ENCODE assay signal across 8 cellular contexts in genomic region chr6:43170452-43171283, GRCh38. TPM values are rescaled to one million over a fixed set of nuclear protein-coding genes. Genes with fewer than 3 reads are reported as not detected.
A peak's percentile ranks its signal among the peaks of the same experiment; 100 is the strongest.
DNase-seq lines count a peak whose midpoint lies in the region; ATAC-seq and TF ChIP-seq lines count a peak whose summit lies in the region.

Gene SRF (plus strand): TSS chr6:43171269. CDS start chr6:43171657, 388 bp downstream.

- CTCF ChIA-PET in HEK293 (lab: Yijun Ruan, JAX) = interaction anchor here (0.7 to 2.6 kb wide), 7 partner anchors 22 to 322 kb away, joined by 3 to 11 read pairs (median 4); partner anchors contain the start of genes CNPY3 and DNPH1
- CTCF ChIA-PET in activated naive CD4-positive, alpha-beta T cell treated with anti-CD3 and anti-CD28 coated beads, Interleukin-2, amount 10 ng/mL, durations not matched to agents 7 days and 5 days (lab: Charles Lee) = interaction anchor here (0.6 to 1.1 kb wide), 4 partner anchors 27 to 169 kb away, joined by 3 to 4 read pairs (median 3); partner anchors contain the start of gene DNPH1

- WGBS in gastroesophageal sphincter (ENCODE audit: low coverage in 1 of 2), 2 donors = 0 to 1% methylated on average over 14 to 16 of the region's 43 CpGs

- no peaks in the 10 kb centered on the region for H3K9me3 Mint-ChIP-seq in activated naive CD4-positive, alpha-beta T cell treated with anti-CD3 and anti-CD28 coated beads, Interleukin-2, amount 10 ng/mL, durations not matched to agents 7 days and 5 days

- TF ChIP-seq CTCF in HEK293 (tag by site-specific recombination; IDR thresholded peaks at IDR 0.05) = peak; percentile 26; the same call in 1 of the 2 replicates
- TF ChIP-seq CTCF in gastroesophageal sphincter (IDR thresholded peaks at IDR 0.05) = no peak
- TF ChIP-seq CTCF in neutrophil (IDR thresholded peaks at IDR 0.05) = no peak

- H3K27ac ChIP-seq in HEK293 (ENCODE audit: extremely low read depth, low read depth, low read length) (peak within 1 kb of the TSS; percentile 98), gastroesophageal sphincter (peak within 1 kb of the TSS; percentile 92 to 100 (median 100)), neutrophil (peak within 1 kb of the TSS; percentile 95)

- peak in 1 of 2 donors; percentile 13 for TF ChIP-seq POLR2A in gastroesophageal sphincter (IDR thresholded peaks at IDR 0.05)

- H3K36me3 ChIP-seq in HEK293 (ENCODE audit: control insufficient read depth in 2 of 2, insufficient read depth in 1 of 2, low read length in 2 of 2) = peaks cover 6 to 15% of the 10 kb centered on the region in 2 experiments; a peak in 1 of 3 replicates
- peaks cover 0 to 4% of the 10 kb centered on the region in 2 donors for H3K36me3 ChIP-seq in gastroesophageal sphincter
- peaks cover 9% of the 10 kb centered on the region for H3K36me3 ChIP-seq in neutrophil

- no peak for TF ChIP-seq EP300 in gastroesophageal sphincter (IDR thresholded peaks at IDR 0.05)

- peak within 1 kb of the TSS; percentile 82 for H3K4me3 ChIP-seq in HEK293 (ENCODE audit: low read depth, low read length)
- H3K4me3 ChIP-seq in gastroesophageal sphincter = peak within 1 kb of the TSS; percentile 62 to 99
- H3K4me3 ChIP-seq in neutrophil (ENCODE audit: low read depth in 1 of 2, low read length in 1 of 2) = peak within 1 kb of the TSS; percentile 89 to 91

- H3K4me1 Mint-ChIP-seq in activated naive CD4-positive, alpha-beta T cell treated with anti-CD3 and anti-CD28 coated beads, Interleukin-2, amount 10 ng/mL, durations not matched to agents 7 days and 5 days = peaks cover 43% of the 10 kb centered on the region

- no peaks in the 10 kb centered on the region for H3K9me3 ChIP-seq in HEK293 (ENCODE audit: control insufficient read depth, insufficient read depth, low read depth, low read length)
- H3K9me3 ChIP-seq in gastroesophageal sphincter = no peaks in the 10 kb centered on the region
- no peaks in the 10 kb centered on the region for H3K9me3 ChIP-seq in neutrophil

- peak within 1 kb of the TSS; percentile 89 for H3K27ac Mint-ChIP-seq in activated naive CD4-positive, alpha-beta T cell treated with anti-CD3 and anti-CD28 coated beads, Interleukin-2, amount 10 ng/mL, durations not matched to agents 7 days and 5 days

- POLR2A ChIA-PET in HEK293 (lab: Yijun Ruan, JAX) = interaction anchor here (0.6 to 1.8 kb wide), 10 partner anchors 8 to 280 kb away, joined by 3 to 9 read pairs (median 3); partner anchors contain the start of genes CNPY3, DNPH1, KLC4 and MRPL2

- H3K27me3 Mint-ChIP-seq in activated naive CD4-positive, alpha-beta T cell treated with anti-CD3 and anti-CD28 coated beads, Interleukin-2, amount 10 ng/mL, durations not matched to agents 7 days and 5 days = peaks cover 23% of the 10 kb centered on the region

- DNase-seq in GDM1 (lab: John Stamatoyannopoulos, UW) (peak; percentile 99), MV-4-11 (lab: John Stamatoyannopoulos, UW) (peak; percentile 99), SK-MEL-5 (ENCODE audit: low read depth, low spot score) (peak; percentile 98), superior temporal gyrus (ENCODE audit: extremely low spot score) (peak; percentile 100)
- peak; percentile 100 for DNase-seq in activated naive CD4-positive, alpha-beta T cell treated with anti-CD3 and anti-CD28 coated beads, Interleukin-2, amount 10 ng/mL, durations not matched to agents 7 days and 5 days

- H3K4me1 ChIP-seq in HEK293 (ENCODE audit: control insufficient read depth, insufficient read depth, low read length) = peaks cover 15% of the 10 kb centered on the region
- H3K4me1 ChIP-seq in gastroesophageal sphincter = peaks cover 0 to 36% (median 25%) of the 10 kb centered on the region in 3 donors
- peaks cover 41 to 43% of the 10 kb centered on the region in 2 experiments for H3K4me1 ChIP-seq in neutrophil (ENCODE audit: control insufficient read depth in 1 of 2, insufficient read depth in 1 of 2, low read depth in 1 of 2, low read length in 1 of 2)

- H3K36me3 Mint-ChIP-seq in activated naive CD4-positive, alpha-beta T cell treated with anti-CD3 and anti-CD28 coated beads, Interleukin-2, amount 10 ng/mL, durations not matched to agents 7 days and 5 days = peaks cover 24% of the 10 kb centered on the region

- H3K27me3 ChIP-seq in gastroesophageal sphincter = no peaks in the 10 kb centered on the region
- no peaks in the 10 kb centered on the region for H3K27me3 ChIP-seq in neutrophil

- H3K4me3 Mint-ChIP-seq in activated naive CD4-positive, alpha-beta T cell treated with anti-CD3 and anti-CD28 coated beads, Interleukin-2, amount 10 ng/mL, durations not matched to agents 7 days and 5 days = peak within 1 kb of the TSS; percentile 92

- in situ Hi-C loops in SK-MEL-5 (cut with HindIII; ENCODE audit: low pct_unique_long_range_greater_than_20kb, low sequenced_read_pairs) = no loop called here

- peak; percentile 84 for ATAC-seq in gastroesophageal sphincter

TF ChIP-seq in HEK293, 187 proteins besides CTCF, POLR2A, EP300 and RAD21 (continues in another document):
- TF ChIP-seq HOXC10 (CRISPR knock-in tag; IDR thresholded peaks at IDR 0.05) (no peak), BCL11B (tag by site-specific recombination; IDR thresholded peaks at IDR 0.05; ENCODE audit: low read depth) (0 out of 2 replicates have a peak, but pooled peaks have one; percentile 59), ZNF10 (tag by site-specific recombination; IDR thresholded peaks at IDR 0.05) (no peak), ZNF221 (tag by site-specific recombination; IDR thresholded peaks at IDR 0.05; ENCODE audit: borderline replicate concordance) (no peak), ZNF830 (tag by site-specific recombination; IDR thresholded peaks at IDR 0.05; ENCODE audit: low read depth) (no peak), ZNF202 (tag by site-specific recombination; IDR thresholded peaks at IDR 0.05; ENCODE audit: borderline replicate concordance) (no peak), MEIS1 (CRISPR knock-in tag; IDR thresholded peaks at IDR 0.05; ENCODE audit: borderline replicate concordance) (no peak), ZNF335 (tag by site-specific recombination; conservative IDR thresholded peaks at IDR 0.05) (peak; percentile 83), SALL2 (tag by site-specific recombination; IDR thresholded peaks at IDR 0.05; ENCODE audit: borderline replicate concordance) (no peak), ZNF350 (tag by site-specific recombination; IDR thresholded peaks at IDR 0.05) (no peak), ZNF140 (tag by site-specific recombination; IDR thresholded peaks at IDR 0.05) (no peak), GLI2 (tag by site-specific recombination; IDR thresholded peaks at IDR 0.05; ENCODE audit: borderline replicate concordance, low read depth) (no peak), ZNF174 (tag by site-specific recombination; IDR thresholded peaks at IDR 0.05) (no peak)
- TF ChIP-seq, protein P1, sequence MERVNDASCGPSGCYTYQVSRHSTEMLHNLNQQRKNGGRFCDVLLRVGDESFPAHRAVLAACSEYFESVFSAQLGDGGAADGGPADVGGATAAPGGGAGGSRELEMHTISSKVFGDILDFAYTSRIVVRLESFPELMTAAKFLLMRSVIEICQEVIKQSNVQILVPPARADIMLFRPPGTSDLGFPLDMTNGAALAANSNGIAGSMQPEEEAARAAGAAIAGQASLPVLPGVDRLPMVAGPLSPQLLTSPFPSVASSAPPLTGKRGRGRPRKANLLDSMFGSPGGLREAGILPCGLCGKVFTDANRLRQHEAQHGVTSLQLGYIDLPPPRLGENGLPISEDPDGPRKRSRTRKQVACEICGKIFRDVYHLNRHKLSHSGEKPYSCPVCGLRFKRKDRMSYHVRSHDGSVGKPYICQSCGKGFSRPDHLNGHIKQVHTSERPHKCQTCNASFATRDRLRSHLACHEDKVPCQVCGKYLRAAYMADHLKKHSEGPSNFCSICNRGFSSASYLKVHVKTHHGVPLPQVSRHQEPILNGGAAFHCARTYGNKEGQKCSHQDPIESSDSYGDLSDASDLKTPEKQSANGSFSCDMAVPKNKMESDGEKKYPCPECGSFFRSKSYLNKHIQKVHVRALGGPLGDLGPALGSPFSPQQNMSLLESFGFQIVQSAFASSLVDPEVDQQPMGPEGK (tag by site-specific recombination; IDR thresholded peaks at IDR 0.05) = peak; percentile 62

RNA-seq across cellular contexts. Expression of gene SRF, which starts in this region (rescaled TPM):
- total RNA-seq in SK-MEL-5 (2014; rRNA removed; shearing (Covaris generic)) = 16.4 and 17.6 TPM in 2 replicates
- 36.9 and 48.1 TPM in 2 replicates for polyA plus RNA-seq in SK-MEL-5 (2015; cell fraction: cytosol; rRNA removed)
- 17.0 and 31.4 TPM in 2 replicates for polyA plus RNA-seq in SK-MEL-5 (2015; cell fraction: nucleus; rRNA removed)
- total RNA-seq in gastroesophageal sphincter = 100 to 1,000 TPM in 3 of 4 donors, 10 to 100 TPM in 1; 92.6 to 192 (median 117) TPM

Comparison
In these comparisons a context has a peak if more than half of its experiments do, and no peak if none do; other contexts are left out.
1. Peak in every context shown above with its lines: DNase-seq, ATAC-seq, H3K4me3 ChIP-seq and H3K27ac ChIP-seq.